Comparison of ENCODE assay signal across 8 cellular contexts in genomic region chr11:43504316-43504950, GRCh38.
DNase-seq lines count a peak whose midpoint lies in the region; ATAC-seq and TF ChIP-seq lines count a peak whose summit lies in the region.

No MANE protein-coding gene starts in this region.

- H3K27me3 ChIP-seq in WERI-Rb-1 (ENCODE audit: insufficient read depth, low read depth, severe bottlenecking), result peaks cover 16% of the 10 kb centered on the region
- H3K27me3 ChIP-seq in left lung, result no peaks in the 10 kb centered on the region

- intact Hi-C loops in left lung (cut with DNase I), result no loop called here

- H3K27ac ChIP-seq in WERI-Rb-1 (no peak overlapping the region), left lung (no peak overlapping the region)

- H3K36me3 ChIP-seq in WERI-Rb-1 (no peaks in the 10 kb centered on the region), left lung (no peaks in the 10 kb centered on the region)

- peak; percentile 52 for ATAC-seq in HG02798 (IDR thresholded peaks at IDR 0.05; ENCODE audit: poor library complexity, unreplicated experiment)
- peak; percentile 32 for ATAC-seq in left lung
- no peak for ATAC-seq in GM21390 (IDR thresholded peaks at IDR 0.05; ENCODE audit: unreplicated experiment)
- ATAC-seq in GM19467 (IDR thresholded peaks at IDR 0.05; ENCODE audit: unreplicated experiment), result no peak
- ATAC-seq in HG02973 (IDR thresholded peaks at IDR 0.05; ENCODE audit: unreplicated experiment), result no peak

- H3K4me1 ChIP-seq in left lung, result no peaks in the 10 kb centered on the region

- TF ChIP-seq CTCF in WERI-Rb-1 (IDR thresholded peaks at IDR 0.05; ENCODE audit: low read depth, low read length) (peak; percentile 78), left lung (IDR thresholded peaks at IDR 0.05) (no peak)

- H3K9me3 ChIP-seq in WERI-Rb-1 (ENCODE audit: severe bottlenecking) (peaks cover 5% of the 10 kb centered on the region), left lung (no peaks in the 10 kb centered on the region)

- H3K4me3 ChIP-seq in WERI-Rb-1 (ENCODE audit: low read depth, low read length) (no peak overlapping the region), left lung (no peak overlapping the region)

- DNase-seq in DMS53 (lab: John Stamatoyannopoulos, UW) (peak; percentile 64), WERI-Rb-1 (peak; percentile 42), left lung (no peak)
- no peak for DNase-seq in stimulated activated naive CD4-positive, alpha-beta T cell (lab: John Stamatoyannopoulos, UW)

Comparison
In these comparisons a context has a peak if more than half of its experiments do, and no peak if none do; other contexts are left out.
1. DNase-seq: peak in DMS53 (single experiment) and WERI-Rb-1 (single experiment); none in left lung (0 of 2) and stimulated activated naive CD4-positive, alpha-beta T cell (0 of 6).
2. ATAC-seq: peak in HG02798 (single experiment) and left lung (single experiment); none in GM21390 (single experiment), GM19467 (single experiment) and HG02973 (single experiment).